ENCODE assay signal across 8 cellular contexts in genomic region chr15:75578948-75579908, GRCh38. TPM values are rescaled to one million over a fixed set of nuclear protein-coding genes. Genes with fewer than 3 reads are reported as not detected.
DNase-seq lines count a peak whose midpoint lies in the region; ATAC-seq, FAIRE-seq and TF ChIP-seq lines count a peak whose summit lies in the region.

PTPN9 (minus strand) TSS chr15:75579315; CDS start chr15:75578776, 539 bp downstream.

- peaks cover 37% of the 10 kb centered on the region for H3K4me1 ChIP-seq in HepG2 (ENCODE audit: insufficient read depth, low read length)

- H4K20me1 ChIP-seq in HepG2 (ENCODE audit: insufficient read depth, low read length): no peaks in the 10 kb centered on the region; the same call in 1 of the 2 replicates

- intact Hi-C loops in HepG2 (cut with micrococcal nuclease; ENCODE audit: unreplicated experiment): loop anchor here (5.0 kb wide), 1 partner anchor 48 kb away; the partner anchor contains the start of gene SNUPN

- peak within 1 kb of the TSS; percentile 74 to 100 (median 87) for H3K4me3 ChIP-seq in HepG2 (replicated peaks in 1 of 3; ENCODE audit: insufficient read depth in 1 of 3, low read depth in 2 of 3, low read length in 3 of 3)

- POLR2A ChIA-PET in HepG2 (lab: Yijun Ruan, JAX): interaction anchor here (0.7 to 3.0 kb wide), 13 partner anchors 9 to 211 kb away, joined by 3 to 13 read pairs (median 6); partner anchors contain the start of genes IMP3, MAN2C1, SIN3A and SNUPN

- no peaks in the 10 kb centered on the region for H3K9me3 ChIP-seq in HepG2 (ENCODE audit: low read length)

- FAIRE-seq in GM18507 (lab: Jason Lieb, UNC) (peak; percentile 61), HepG2 (lab: Jason Lieb, UNC) (no peak)

- CTCF ChIA-PET in HepG2 (lab: Yijun Ruan, JAX; ENCODE audit: low intra/inter-chr PET ratio, low total read pairs): no interaction called here

- WGBS in HepG2 (ENCODE audit: low lambda C conversion rate): under 1% methylated on average over 44 of the region's 77 CpGs

- peak; percentile 57 for TF ChIP-seq CTCF in HepG2 (CRISPR knock-in tag; IDR thresholded peaks at IDR 0.05)

- H3K79me2 ChIP-seq in HepG2 (ENCODE audit: insufficient read depth, low read length): peaks cover 29% of the 10 kb centered on the region

- H3K27me3 ChIP-seq in HepG2 (ENCODE audit: control insufficient read depth in 1 of 2, insufficient read depth in 2 of 2, low read length in 2 of 2): no peaks in the 10 kb centered on the region; a peak in 2 of 5 replicates

- TSS peak; percentile 58 for BruUV-seq in HepG2 (replicated peaks; lab: Mats Ljungman, UMichigan)

- peak within 1 kb of the TSS; percentile 94 for H3K9ac ChIP-seq in HepG2 (ENCODE audit: insufficient read depth, low read depth, low read length)

- TF ChIP-seq RAD21 in HepG2 (CRISPR knock-in tag; IDR thresholded peaks at IDR 0.05): no peak

- DNase-seq in GM18507 (ENCODE audit: extremely low spot score, insufficient read length, low read depth): peak; percentile 66
- DNase-seq in NCI-H69 (lab: John Stamatoyannopoulos, UW): peak; percentile 92
- DNase-seq in activated CD4-positive, alpha-beta T cell treated with anti-CD3 and anti-CD28 coated beads, Interleukin-2, amount 50 U/mL, for 4 hours: peak; percentile 61 to 62
- peak; percentile 28 to 80 for DNase-seq in dermis microvascular lymphatic vessel endothelial cell (ENCODE audit: low read depth in 2 of 2)
- DNase-seq in HepG2 (ENCODE audit: low spot score): peak; percentile 66
- DNase-seq in stimulated activated CD4-positive, alpha-beta T cell treated with anti-CD3 and anti-CD28 coated beads, Interleukin-2, amount 100 ng/mL, for 4 hours (ENCODE audit: low read depth): peak; percentile 63

- peak within 1 kb of the TSS; percentile 97 for H3K4me2 ChIP-seq in HepG2 (ENCODE audit: low read depth, low read length)

- ATAC-seq in HG03108 (IDR thresholded peaks at IDR 0.05; ENCODE audit: unreplicated experiment) (peak; percentile 60), HepG2 (peak; percentile 88), HG03378 (IDR thresholded peaks at IDR 0.05; ENCODE audit: unreplicated experiment) (no peak)

- TF ChIP-seq POLR2A in HepG2 (IDR thresholded peaks at IDR 0.05; ENCODE audit: insufficient read depth in 1 of 2, low read depth in 2 of 2, low read length in 2 of 2): peak in 1 of 2 experiments; percentile 28; a peak in 2 of 4 replicates

- H3K27ac ChIP-seq in HepG2 (ENCODE audit: extremely low read length, insufficient read depth, low read length): peak within 1 kb of the TSS; percentile 93

- H2AFZ ChIP-seq in HepG2 (ENCODE audit: low read length): peak within 1 kb of the TSS; percentile 96

- in situ Hi-C loops in HepG2 (cut with HindIII; ENCODE audit: extremely low pct_ligation_motif_present, low pct_unique_long_range_greater_than_20kb): no loop called here

- 0 out of 5 replicates have a peak, but pooled peaks cover 0 to 2% of the 10 kb centered on the region in 2 experiments for H3K36me3 ChIP-seq in HepG2 (replicated peaks in 1 of 2; ENCODE audit: control insufficient read depth in 1 of 2, insufficient read depth in 2 of 2, low read length in 2 of 2)

- TF ChIP-seq EP300 in HepG2 (IDR thresholded peaks at IDR 0.05; ENCODE audit: low read depth in 2 of 2, low read length in 2 of 2) (no peak), HepG2 (CRISPR knock-in tag; IDR thresholded peaks at IDR 0.05; ENCODE audit: borderline replicate concordance) (no peak)

TF ChIP-seq in HepG2, 621 proteins besides CTCF, POLR2A, EP300 and RAD21 (continues in another document):
- TF ChIP-seq IKZF4 (CRISPR knock-in tag; IDR thresholded peaks at IDR 0.05; ENCODE audit: borderline replicate concordance, low read depth, not compliant biosample characterization): no peak
- TF ChIP-seq YY1 (IDR thresholded peaks at IDR 0.05; ENCODE audit: insufficient read depth, insufficient replicate concordance, low read depth, low read length): peak; percentile 71
- TF ChIP-seq CAMTA2 (CRISPR knock-in tag; IDR thresholded peaks at IDR 0.05; ENCODE audit: borderline replicate concordance): no peak
- no peak for TF ChIP-seq ZNF180 (CRISPR knock-in tag; IDR thresholded peaks at IDR 0.05; ENCODE audit: borderline replicate concordance, low read depth)
- TF ChIP-seq STAG1 (CRISPR knock-in tag; IDR thresholded peaks at IDR 0.05): no peak
- no peak for TF ChIP-seq SIX4 (CRISPR knock-in tag; IDR thresholded peaks at IDR 0.05)
- TF ChIP-seq MAZ (IDR thresholded peaks at IDR 0.05; ENCODE audit: borderline replicate concordance, low read depth, low read length): no peak; the same call in 1 of the 2 replicates
- TF ChIP-seq MAZ (CRISPR knock-in tag; IDR thresholded peaks at IDR 0.05; ENCODE audit: low read depth): no peak; the same call in 1 of the 2 replicates
- TF ChIP-seq SOX13 (IDR thresholded peaks at IDR 0.05): no peak
- TF ChIP-seq SOX13 (CRISPR knock-in tag; conservative IDR thresholded peaks at IDR 0.05 in 1 of 2, IDR thresholded peaks at IDR 0.05 in 1 of 2): peak in 1 of 2 experiments; percentile 30; a peak in 1 of 4 replicates
- peak; percentile 24; the same call in 1 of the 2 replicates for TF ChIP-seq MAX (IDR thresholded peaks at IDR 0.05)
- TF ChIP-seq CENPX (CRISPR knock-in tag; IDR thresholded peaks at IDR 0.05): no peak
- TF ChIP-seq CEBPG (CRISPR knock-in tag; IDR thresholded peaks at IDR 0.05): no peak; the same call in 1 of the 2 replicates
- no peak for TF ChIP-seq CHD4 (IDR thresholded peaks at IDR 0.05; ENCODE audit: borderline replicate concordance, low read length)
- TF ChIP-seq E2F5 (CRISPR knock-in tag; conservative IDR thresholded peaks at IDR 0.05): 0 out of 2 replicates have a peak, but pooled peaks have one; percentile 25
- peak; percentile 31; the same call in 1 of the 2 replicates for TF ChIP-seq ZNF770 (CRISPR knock-in tag; IDR thresholded peaks at IDR 0.05)
- no peak for TF ChIP-seq RBAK (CRISPR knock-in tag; IDR thresholded peaks at IDR 0.05)
- no peak for TF ChIP-seq ZNF17 (CRISPR knock-in tag; IDR thresholded peaks at IDR 0.05)
- TF ChIP-seq NFATC3 (CRISPR knock-in tag; IDR thresholded peaks at IDR 0.05): no peak
- TF ChIP-seq ZNF263 (CRISPR knock-in tag; IDR thresholded peaks at IDR 0.05): no peak

RNA-seq across cellular contexts. Expression of gene PTPN9, which starts in this region (rescaled TPM):
- total RNA-seq in dermis microvascular lymphatic vessel endothelial cell: 16.8 and 19.3 TPM in 2 replicates
- 16.5 and 16.6 TPM in 2 replicates for total RNA-seq in HepG2 (2016; rRNA removed; fragmentation: Illumina TruSeq; extraction: Trizol)
- total RNA-seq in HepG2 (2016; cell fraction: cytosol; rRNA removed; fragmentation: Illumina TruSeq; extraction: Trizol; ENCODE audit: low read depth): 12.9 and 15.6 TPM in 2 replicates
- total RNA-seq in HepG2 (2016; cell fraction: insoluble cytoplasmic fraction; rRNA removed; fragmentation: Illumina TruSeq; extraction: Trizol): 16.3 and 17.5 TPM in 2 replicates
- 20.4 and 21.9 TPM in 2 replicates for total RNA-seq in HepG2 (2016; cell fraction: membrane; rRNA removed; fragmentation: Illumina TruSeq; extraction: Trizol)
- total RNA-seq in HepG2 (2016; cell fraction: nucleus; rRNA removed; fragmentation: Illumina TruSeq; extraction: Trizol): 11.6 and 14.4 TPM in 2 replicates
- 19.9 and 21.3 TPM in 2 replicates for polyA plus RNA-seq in HepG2 (2011; rRNA removed)
- polyA plus RNA-seq in HepG2 (2011; cell fraction: cytosol; rRNA removed): 21.8 and 22.9 TPM in 2 replicates
- 12.9 and 15.1 TPM in 2 replicates for polyA plus RNA-seq in HepG2 (2011; cell fraction: nucleus; rRNA removed)
- polyA plus RNA-seq in HepG2 (2012): 13.3 and 14.1 TPM in 2 replicates
- 5.8 and 6.2 TPM in 2 replicates for polyA plus RNA-seq in HepG2 (2016; cell fraction: cytosol; fragmentation: Illumina TruSeq; extraction: Trizol; ENCODE audit: low read depth)
- polyA plus RNA-seq in HepG2 (2016; cell fraction: insoluble cytoplasmic fraction; fragmentation: Illumina TruSeq; extraction: Trizol; ENCODE audit: low read depth): 16.3 and 19.5 TPM in 2 replicates
- 14.9 and 15.7 TPM in 2 replicates for polyA plus RNA-seq in HepG2 (2016; cell fraction: membrane; fragmentation: Illumina TruSeq; extraction: Trizol; ENCODE audit: low read depth)
- polyA plus RNA-seq in HepG2 (2016; cell fraction: nucleus; fragmentation: Illumina TruSeq; extraction: Trizol; ENCODE audit: insufficient read depth, low read depth): 13.5 and 15.4 TPM in 2 replicates
- polyA minus RNA-seq in HepG2 (2011; rRNA and poly(A)+ RNA removed; ENCODE audit: low replicate concordance): 75.2 and 86.3 TPM in 2 replicates
- 11.8 and 13.8 TPM in 2 replicates for polyA minus RNA-seq in HepG2 (2011; cell fraction: cytosol; rRNA and poly(A)+ RNA removed)
- 13.6 and 20.1 TPM in 2 replicates for polyA minus RNA-seq in HepG2 (2011; cell fraction: nucleus; rRNA and poly(A)+ RNA removed)
